Comparison of ENCODE assay signal across 1 cellular context in the genomic region with DNA sequence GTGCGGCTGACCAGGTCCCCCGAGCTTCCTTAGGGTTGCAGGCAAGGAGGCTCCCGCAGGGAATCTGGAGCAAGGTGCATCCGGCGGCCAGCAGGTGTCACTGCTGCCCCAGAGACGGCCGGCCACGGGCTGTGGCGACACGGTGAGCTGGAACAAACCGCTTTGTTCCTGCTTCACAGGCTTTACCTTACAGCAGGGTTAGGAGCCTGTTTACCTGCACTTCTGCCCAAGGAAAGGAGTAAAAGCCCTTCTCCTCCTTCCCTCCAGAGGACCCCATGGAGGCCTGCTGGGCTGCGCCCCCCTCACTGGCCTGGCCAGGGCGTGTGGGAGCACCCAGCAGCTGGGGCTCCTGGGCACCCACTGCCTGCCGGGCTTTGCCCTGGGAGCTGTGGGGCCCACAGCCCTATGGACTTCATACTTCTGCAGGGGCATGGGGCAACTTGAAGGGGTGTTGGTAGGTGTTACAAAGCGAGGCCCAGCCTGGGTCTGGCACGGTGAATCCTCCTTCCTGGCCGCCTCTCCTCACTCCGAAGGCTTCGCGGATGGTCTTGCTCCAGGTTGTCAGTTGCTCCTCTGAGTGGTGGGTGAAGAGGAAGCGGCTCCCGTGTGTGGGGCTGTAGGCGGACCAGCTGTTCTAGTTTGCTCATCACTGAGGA.
TF ChIP-seq lines count a peak whose summit lies in the region.

No MANE protein-coding gene starts in this region.

TF ChIP-seq in HEK293, 187 proteins besides CTCF, POLR2A, EP300 and RAD21 (continued from another document):
- TF ChIP-seq, protein P1, sequence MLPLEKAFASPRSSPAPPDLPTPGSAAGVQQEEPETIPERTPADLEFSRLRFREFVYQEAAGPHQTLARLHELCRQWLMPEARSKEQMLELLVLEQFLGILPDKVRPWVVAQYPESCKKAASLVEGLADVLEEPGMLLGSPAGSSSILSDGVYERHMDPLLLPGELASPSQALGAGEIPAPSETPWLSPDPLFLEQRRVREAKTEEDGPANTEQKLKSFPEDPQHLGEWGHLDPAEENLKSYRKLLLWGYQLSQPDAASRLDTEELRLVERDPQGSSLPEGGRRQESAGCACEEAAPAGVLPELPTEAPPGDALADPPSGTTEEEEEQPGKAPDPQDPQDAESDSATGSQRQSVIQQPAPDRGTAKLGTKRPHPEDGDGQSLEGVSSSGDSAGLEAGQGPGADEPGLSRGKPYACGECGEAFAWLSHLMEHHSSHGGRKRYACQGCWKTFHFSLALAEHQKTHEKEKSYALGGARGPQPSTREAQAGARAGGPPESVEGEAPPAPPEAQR (tag by site-specific recombination; IDR thresholded peaks at IDR 0.05) = no peak
- TF ChIP-seq ZBTB21 (tag by site-specific recombination; IDR thresholded peaks at IDR 0.05) = no peak
- no peak for TF ChIP-seq ZNF19 (tag by site-specific recombination; IDR thresholded peaks at IDR 0.05; ENCODE audit: low read depth)
